ENCODE assay signal across 24 cellular contexts in genomic region chrX:130563476-130563875, GRCh38.
DNase-seq lines count a peak whose midpoint lies in the region; ATAC-seq and TF ChIP-seq lines count a peak whose summit lies in the region.
"Had no signal": no experiment of that assay in that cellular context is flagged by ENCODE, and none has a peak within 500 bp of the region (broad histone marks: within the 10 kb centered on the region; RNA-seq: fewer than 3 reads in every experiment).

No MANE protein-coding gene starts in this region.

- H3K27ac Mint-ChIP-seq in natural killer cell treated with Interleukin-12 subunit alpha and Interleukin-12 subunit beta and Interleukin-15 and Interleukin-18, amount 100 ng/mL, for 72 hours: no peak overlapping the region
- H3K27ac Mint-ChIP-seq: CD4-positive, alpha-beta memory T cell; memory B cell; T-cell had no signal

- H3K9me3 Mint-ChIP-seq in natural killer cell treated with Interleukin-12 subunit alpha and Interleukin-12 subunit beta and Interleukin-15 and Interleukin-18, amount 100 ng/mL, for 72 hours: no peaks in the 10 kb centered on the region
- H3K9me3 Mint-ChIP-seq: CD4-positive, alpha-beta memory T cell; T-cell had no signal

- ATAC-seq in GM21619 (IDR thresholded peaks at IDR 0.05; ENCODE audit: unreplicated experiment): peak; percentile 75
- ATAC-seq in HG03354 (IDR thresholded peaks at IDR 0.05; ENCODE audit: poor library complexity, severe bottlenecking, unreplicated experiment): peak; percentile 98
- ATAC-seq in natural killer cell treated with Interleukin-12 subunit alpha and Interleukin-12 subunit beta and Interleukin-15 and Interleukin-18, amount 100 ng/mL, for 72 hours: no peak
- ATAC-seq in GM18505 (IDR thresholded peaks at IDR 0.05; ENCODE audit: unreplicated experiment): no peak
- no peak for ATAC-seq in GM18502 (IDR thresholded peaks at IDR 0.05; ENCODE audit: poor library complexity, unreplicated experiment)
- ATAC-seq: activated CD4-positive, CD25-positive, alpha-beta regulatory T cell treated with anti-CD3 and anti-CD28 coated beads, Interleukin-2, amount 50 U/mL, for 24 hours; heart right ventricle; left colon; T-cell had no signal

- DNase-seq in DMS53 (lab: John Stamatoyannopoulos, UW): peak; percentile 50
- no peak for DNase-seq in DMS53 treated with DMSO at 0.1 percent for 48 hours (lab: John Stamatoyannopoulos, UW; ENCODE audit: unreplicated experiment)
- DNase-seq in natural killer cell treated with Interleukin-12 subunit alpha and Interleukin-12 subunit beta and Interleukin-15 and Interleukin-18, amount 100 ng/mL, for 72 hours (ENCODE audit: low spot score): no peak
- DNase-seq in activated CD4-positive, alpha-beta T cell treated with anti-CD3 and anti-CD28 coated beads for 48 hours: no peak
- DNase-seq: activated naive CD4-positive, alpha-beta T cell treated with Interleukin-2 at 50 U/mL for 16 hours; AML-193; brain microvascular endothelial cell; CD4-positive, alpha-beta memory T cell; DMS153; heart right ventricle; IMR-90; left colon; NCI-H1092; NCI-H187; NCI-H526; nucleus accumbens; stimulated activated CD8-positive, alpha-beta memory T cell treated with anti-CD3 and anti-CD28 coated beads, Interleukin-4, amount 100 ng/mL, for 48 hours; T-cell had no signal

- no peak for TF ChIP-seq POLR2A in GM18505 (IDR thresholded peaks at IDR 0.05; ENCODE audit: borderline replicate concordance, extremely low read depth, insufficient read depth, insufficient read length)

- no peak overlapping the region for H3K4me3 Mint-ChIP-seq in natural killer cell treated with Interleukin-12 subunit alpha and Interleukin-12 subunit beta and Interleukin-15 and Interleukin-18, amount 100 ng/mL, for 72 hours
- H3K4me3 Mint-ChIP-seq: CD4-positive, alpha-beta memory T cell; memory B cell; T-cell had no signal

- no peaks in the 10 kb centered on the region for H3K4me1 Mint-ChIP-seq in natural killer cell treated with Interleukin-12 subunit alpha and Interleukin-12 subunit beta and Interleukin-15 and Interleukin-18, amount 100 ng/mL, for 72 hours (ENCODE audit: low read depth in 2 of 2)
- H3K4me1 Mint-ChIP-seq: CD4-positive, alpha-beta memory T cell; T-cell had no signal

- no peaks in the 10 kb centered on the region for H3K36me3 Mint-ChIP-seq in natural killer cell treated with Interleukin-12 subunit alpha and Interleukin-12 subunit beta and Interleukin-15 and Interleukin-18, amount 100 ng/mL, for 72 hours
- H3K36me3 Mint-ChIP-seq: CD4-positive, alpha-beta memory T cell; T-cell had no signal

- peaks cover 24 to 25% of the 10 kb centered on the region in 2 donors for H3K27me3 Mint-ChIP-seq in natural killer cell treated with Interleukin-12 subunit alpha and Interleukin-12 subunit beta and Interleukin-15 and Interleukin-18, amount 100 ng/mL, for 72 hours

Comparison
In these comparisons a context has a peak if more than half of its experiments do, and no peak if none do; other contexts are left out.
1. ATAC-seq: peak in GM21619 (single experiment) and HG03354 (single experiment); none in natural killer cell treated with Interleukin-12 subunit alpha and Interleukin-12 subunit beta and Interleukin-15 and Interleukin-18, amount 100 ng/mL, for 72 hours (0 of 2), GM18505 (single experiment) and GM18502 (single experiment).